In the genomic region with DNA sequence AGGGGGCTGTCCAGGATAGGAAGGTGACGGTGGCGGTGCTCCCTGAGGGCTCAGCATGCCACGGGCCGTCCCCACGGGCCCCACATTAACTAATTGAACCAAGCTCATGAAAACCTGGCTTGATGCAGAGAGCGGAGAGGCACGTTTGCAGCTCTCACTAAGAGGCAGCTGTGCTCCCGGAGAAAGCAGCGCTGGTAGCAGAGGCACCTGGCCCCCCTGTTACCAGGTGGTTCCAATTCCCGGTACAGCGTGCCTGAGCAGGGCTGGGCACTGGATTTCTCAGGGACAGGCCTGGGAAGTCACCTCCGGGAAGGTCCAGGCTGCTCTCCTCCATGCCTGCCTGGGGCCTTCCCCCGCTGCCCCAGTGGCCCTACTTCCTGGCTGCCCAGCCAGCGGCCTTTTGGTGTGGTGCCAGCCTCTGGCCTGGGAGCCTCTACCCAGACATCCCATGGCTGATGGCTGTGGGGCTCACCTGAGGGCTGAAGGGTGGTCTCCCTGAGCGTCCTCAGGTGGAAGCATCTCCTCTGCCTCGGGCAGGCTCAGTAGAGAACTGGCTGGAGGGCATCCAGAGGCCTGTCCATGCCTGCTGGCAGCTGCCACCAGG, we compare ENCODE assay signal across 8 cellular contexts. TPM values are rescaled to one million over a fixed set of nuclear protein-coding genes. Genes with fewer than 3 reads are reported as not detected.
A peak's percentile ranks its signal among the peaks of the same experiment; 100 is the strongest.
DNase-seq lines count a peak whose midpoint lies in the region; ATAC-seq and TF ChIP-seq lines count a peak whose summit lies in the region.

No MANE protein-coding gene starts in this region.

- CTCF ChIA-PET in activated CD4-positive, alpha-beta T cell treated with anti-CD3 and anti-CD28 coated beads, Interleukin-2, amount 10 ng/mL, durations not matched to agents 7 days and 5 days (lab: Charles Lee): interaction anchor here (1.2 to 1.5 kb wide), 3 partner anchors 74 to 87 kb away, joined by 3 to 5 read pairs (median 4); no protein-coding TSS in a partner anchor

- no peaks in the 10 kb centered on the region for H3K9me3 Mint-ChIP-seq in activated CD4-positive, alpha-beta T cell treated with anti-CD3 and anti-CD28 coated beads, Interleukin-2, amount 10 ng/mL, durations not matched to agents 7 days and 5 days

- peak overlapping the region; percentile 86 for H3K27ac Mint-ChIP-seq in activated CD4-positive, alpha-beta T cell treated with anti-CD3 and anti-CD28 coated beads, Interleukin-2, amount 10 ng/mL, durations not matched to agents 7 days and 5 days

- POLR2A ChIA-PET in activated CD4-positive, alpha-beta T cell treated with anti-CD3 and anti-CD28 coated beads, Interleukin-2, amount 10 ng/mL, durations not matched to agents 7 days and 5 days (lab: Charles Lee): no interaction called here

- H3K36me3 Mint-ChIP-seq in activated CD4-positive, alpha-beta T cell treated with anti-CD3 and anti-CD28 coated beads, Interleukin-2, amount 10 ng/mL, durations not matched to agents 7 days and 5 days (ENCODE audit: low read depth): peaks cover 5% of the 10 kb centered on the region

- intact Hi-C loops in left lung (cut with DNase I): no loop called here
- intact Hi-C loops in tibial artery (cut with DNase I; ENCODE audit: low total_unique reads): no loop called here

- TF ChIP-seq CTCF in left lung (IDR thresholded peaks at IDR 0.05) (no peak), tibial artery (IDR thresholded peaks at IDR 0.05) (no peak)

- H3K27ac ChIP-seq in left lung (peak overlapping the region in 1 of 2 donors; percentile 81), tibial artery (no peak overlapping the region)

- H3K36me3 ChIP-seq in left lung (no peaks in the 10 kb centered on the region), tibial artery (no peaks in the 10 kb centered on the region)

- H3K9me3 ChIP-seq in left lung (no peaks in the 10 kb centered on the region), tibial artery (no peaks in the 10 kb centered on the region)

- ATAC-seq in left lung: peak; percentile 47
- no peak for ATAC-seq in GM18858 (IDR thresholded peaks at IDR 0.05; ENCODE audit: unreplicated experiment)
- ATAC-seq in HG02852 (IDR thresholded peaks at IDR 0.05; ENCODE audit: unreplicated experiment): no peak

- no peak for DNase-seq in activated CD4-positive, alpha-beta T cell treated with anti-CD3 and anti-CD28 coated beads, Interleukin-2, amount 10 ng/mL, durations not matched to agents 7 days and 5 days
- no peak for DNase-seq in activated CD4-positive, alpha-beta T cell treated with anti-CD3 and anti-CD28 coated beads for 4 hours
- peak; percentile 22 for DNase-seq in activated naive CD4-positive, alpha-beta T cell treated with anti-CD3 and anti-CD28 coated beads, Interleukin-2, amount 50 U/mL, for 16 hours
- DNase-seq in left lung (peak; percentile 50 to 85), tibial artery (no peak), T1000 (lab: John Stamatoyannopoulos, UW) (no peak)

- H3K27me3 Mint-ChIP-seq in activated CD4-positive, alpha-beta T cell treated with anti-CD3 and anti-CD28 coated beads, Interleukin-2, amount 10 ng/mL, durations not matched to agents 7 days and 5 days: peaks cover 8% of the 10 kb centered on the region

- H3K4me3 ChIP-seq in left lung (peak overlapping the region; percentile 27 to 60), tibial artery (peak overlapping the region; percentile 31 to 37)

- H3K4me1 ChIP-seq in left lung (peaks cover 8 to 47% of the 10 kb centered on the region in 2 donors), tibial artery (peaks cover 0 to 22% (median 7%) of the 10 kb centered on the region in 4 donors)

- H3K4me3 Mint-ChIP-seq in activated CD4-positive, alpha-beta T cell treated with anti-CD3 and anti-CD28 coated beads, Interleukin-2, amount 10 ng/mL, durations not matched to agents 7 days and 5 days: peak overlapping the region; percentile 91

- H3K27me3 ChIP-seq in left lung: peaks cover 0 to 35% of the 10 kb centered on the region in 2 donors
- H3K27me3 ChIP-seq in tibial artery: peaks cover 0 to 87% of the 10 kb centered on the region in 2 donors

- peaks cover 39% of the 10 kb centered on the region for H3K4me1 Mint-ChIP-seq in activated CD4-positive, alpha-beta T cell treated with anti-CD3 and anti-CD28 coated beads, Interleukin-2, amount 10 ng/mL, durations not matched to agents 7 days and 5 days

RNA-seq across cellular contexts. Expression of a gene that starts 1.2 kb away (rescaled TPM):
- 10 to 100 TPM; 20.4 to 24.3 TPM for total RNA-seq in activated CD4-positive, alpha-beta T cell treated with anti-CD3 and anti-CD28 coated beads, Interleukin-2, amount 10 ng/mL, durations not matched to agents 7 days and 5 days
- total RNA-seq in left lung: 10 to 100 TPM; 33.7 to 37.7 TPM

RNA-seq across cellular contexts. Expression of a gene that starts 1.7 kb away (rescaled TPM):
- total RNA-seq in activated CD4-positive, alpha-beta T cell treated with anti-CD3 and anti-CD28 coated beads, Interleukin-2, amount 10 ng/mL, durations not matched to agents 7 days and 5 days: under 1 TPM in 1 of 2 experiments, not detected in 1; 0.07 TPM
- not detected for total RNA-seq in left lung

RNA-seq across cellular contexts. Expression of a gene that starts 45.5 kb away (rescaled TPM):
- 10 to 100 TPM; 31.1 to 47.5 TPM for total RNA-seq in activated CD4-positive, alpha-beta T cell treated with anti-CD3 and anti-CD28 coated beads, Interleukin-2, amount 10 ng/mL, durations not matched to agents 7 days and 5 days
- total RNA-seq in left lung: 10 to 100 TPM; 35.3 to 47.6 TPM

Comparison
In these comparisons a context has a peak if more than half of its experiments do, and no peak if none do; other contexts are left out.
1. DNase-seq: peak in activated naive CD4-positive, alpha-beta T cell treated with anti-CD3 and anti-CD28 coated beads, Interleukin-2, amount 50 U/mL, for 16 hours (single experiment) and left lung (2 of 2); none in activated CD4-positive, alpha-beta T cell treated with anti-CD3 and anti-CD28 coated beads, Interleukin-2, amount 10 ng/mL, durations not matched to agents 7 days and 5 days (single experiment), activated CD4-positive, alpha-beta T cell treated with anti-CD3 and anti-CD28 coated beads for 4 hours (0 of 2), tibial artery (0 of 2) and T1000 (single experiment).